In genomic region chr4:26964994-26965393, GRCh38 we compare ENCODE assay signal across 22 cellular contexts.
DNase-seq lines count a peak whose midpoint lies in the region; ATAC-seq and TF ChIP-seq lines count a peak whose summit lies in the region.
"Had no signal": no experiment of that assay in that cellular context is flagged by ENCODE, and none has a peak within 500 bp of the region (broad histone marks: within the 10 kb centered on the region; RNA-seq: fewer than 3 reads in every experiment).

No MANE protein-coding gene starts in this region.

- H3K36me3 ChIP-seq in neural progenitor cell (no peaks in the 10 kb centered on the region), SJCRH30 (no peaks in the 10 kb centered on the region; the same call in 1 of the 2 replicates)
- H3K36me3 ChIP-seq: heart left ventricle had no signal

- H3K27me3 Mint-ChIP-seq in neural progenitor cell (ENCODE audit: insufficient read depth, low read depth): no peaks in the 10 kb centered on the region
- H3K27me3 Mint-ChIP-seq: activated B cell treated with CpG ODN at 0.5 μM for 24 hours; activated CD4-positive, alpha-beta memory T cell treated with anti-CD3 and anti-CD28 coated beads, Interleukin-2, amount 10 ng/mL, durations not matched to agents 7 days and 5 days; stimulated activated naive CD8-positive, alpha-beta T cell treated with anti-CD3 and anti-CD28 coated beads, Interleukin-15, Interleukin-2, amounts not matched to agents 100 ng/mL and 50 ng/mL, for 24 hours; type B pancreatic cell had no signal

- no peaks in the 10 kb centered on the region for H3K9me3 Mint-ChIP-seq in neural progenitor cell
- H3K9me3 Mint-ChIP-seq: activated B cell treated with CpG ODN at 0.5 μM for 24 hours; activated CD4-positive, alpha-beta memory T cell treated with anti-CD3 and anti-CD28 coated beads, Interleukin-2, amount 10 ng/mL, durations not matched to agents 7 days and 5 days; endodermal cell; stimulated activated naive CD8-positive, alpha-beta T cell treated with anti-CD3 and anti-CD28 coated beads, Interleukin-15, Interleukin-2, amounts not matched to agents 100 ng/mL and 50 ng/mL, for 24 hours; type B pancreatic cell had no signal

- peak overlapping the region; percentile 12 for H3K4me2 ChIP-seq in neural progenitor cell

- H3K79me2 ChIP-seq in neural progenitor cell (ENCODE audit: low read depth): peaks cover 9% of the 10 kb centered on the region
- H3K79me2 ChIP-seq: parathyroid adenoma had no signal

- H3K4me3 Mint-ChIP-seq in neural progenitor cell: no peak overlapping the region
- H3K4me3 Mint-ChIP-seq: activated B cell treated with CpG ODN at 0.5 μM for 24 hours; activated CD4-positive, alpha-beta memory T cell treated with anti-CD3 and anti-CD28 coated beads, Interleukin-2, amount 10 ng/mL, durations not matched to agents 7 days and 5 days; endodermal cell; stimulated activated naive CD8-positive, alpha-beta T cell treated with anti-CD3 and anti-CD28 coated beads, Interleukin-15, Interleukin-2, amounts not matched to agents 100 ng/mL and 50 ng/mL, for 24 hours; type B pancreatic cell had no signal

- peaks cover 13% of the 10 kb centered on the region for H3K4me1 Mint-ChIP-seq in neural progenitor cell

- H3K27ac Mint-ChIP-seq in neural progenitor cell: no peak overlapping the region
- H3K27ac Mint-ChIP-seq: activated CD4-positive, alpha-beta memory T cell treated with anti-CD3 and anti-CD28 coated beads, Interleukin-2, amount 10 ng/mL, durations not matched to agents 7 days and 5 days; endodermal cell; stimulated activated naive CD8-positive, alpha-beta T cell treated with anti-CD3 and anti-CD28 coated beads, Interleukin-15, Interleukin-2, amounts not matched to agents 100 ng/mL and 50 ng/mL, for 24 hours; type B pancreatic cell had no signal

- no peak overlapping the region for H3K4me3 ChIP-seq in neural progenitor cell
- H3K4me3 ChIP-seq in SJCRH30: no peak overlapping the region
- H3K4me3 ChIP-seq: heart left ventricle had no signal

- H3K4me1 ChIP-seq in neural progenitor cell (peaks cover 10% of the 10 kb centered on the region), SJCRH30 (peaks cover 7% of the 10 kb centered on the region; the same call in 1 of the 2 replicates)
- H3K4me1 ChIP-seq: parathyroid adenoma had no signal

- ATAC-seq in GM18868 (IDR thresholded peaks at IDR 0.05; ENCODE audit: unreplicated experiment) (peak; percentile 86), GM21737 (IDR thresholded peaks at IDR 0.05; ENCODE audit: unreplicated experiment) (peak; percentile 60), GM21723 (IDR thresholded peaks at IDR 0.05; ENCODE audit: unreplicated experiment) (no peak)
- ATAC-seq: heart left ventricle, Panc1, sciatic nerve had no signal

- no peaks in the 10 kb centered on the region for H3K9me3 ChIP-seq in neural progenitor cell (ENCODE audit: low read depth)
- no peaks in the 10 kb centered on the region for H3K9me3 ChIP-seq in SJCRH30 (replicated peaks)
- H3K9me3 ChIP-seq: heart left ventricle had no signal

- no peaks in the 10 kb centered on the region for H3F3A ChIP-seq in neural progenitor cell (ENCODE audit: low read depth)

- H3K27ac ChIP-seq in neural progenitor cell (no peak overlapping the region), SJCRH30 (no peak overlapping the region)
- H3K27ac ChIP-seq: heart left ventricle, parathyroid adenoma had no signal

- H3K27me3 ChIP-seq in neural progenitor cell: no peaks in the 10 kb centered on the region
- H3K27me3 ChIP-seq in SJCRH30: no peaks in the 10 kb centered on the region
- H3K27me3 ChIP-seq: heart left ventricle had no signal

- H4K20me1 ChIP-seq in neural progenitor cell (ENCODE audit: low read depth): peaks cover 1% of the 10 kb centered on the region

- no peak overlapping the region for H3K9ac ChIP-seq in neural progenitor cell
- H3K9ac ChIP-seq: parathyroid adenoma had no signal

- peak; percentile 17 for DNase-seq in NCI-H69 (lab: John Stamatoyannopoulos, UW)
- no peak for DNase-seq in neural progenitor cell (ENCODE audit: low spot score)
- no peak for DNase-seq in SJCRH30
- no peak for DNase-seq in AG08395 (ENCODE audit: low spot score)
- DNase-seq: activated B cell treated with CpG ODN at 0.5 μM for 24 hours; activated CD4-positive, alpha-beta memory T cell treated with anti-CD3 and anti-CD28 coated beads, Interleukin-2, amount 10 ng/mL, durations not matched to agents 7 days and 5 days; activated naive CD4-positive, alpha-beta T cell treated with Interleukin-2 at 50 U/mL for 16 hours; anterior cingulate cortex; COR-L47; endodermal cell; heart left ventricle; MM.1S; NCI-H774; stimulated activated CD4-positive, alpha-beta T cell treated with anti-CD3 and anti-CD28 coated beads, Interleukin-1b, Interleukin-23, amount 100 ng/mL, for 48 hours had no signal

- H3K36me3 Mint-ChIP-seq in neural progenitor cell: peaks cover 3% of the 10 kb centered on the region
- H3K36me3 Mint-ChIP-seq: type B pancreatic cell had no signal

- no peak overlapping the region for H2AFZ ChIP-seq in neural progenitor cell (replicated peaks)
- H2AFZ ChIP-seq: parathyroid adenoma had no signal

- no peak for TF ChIP-seq CTCF in neural progenitor cell (IDR thresholded peaks at IDR 0.05)
